ENCODE assay signal across 10 cellular contexts in the genomic region with DNA sequence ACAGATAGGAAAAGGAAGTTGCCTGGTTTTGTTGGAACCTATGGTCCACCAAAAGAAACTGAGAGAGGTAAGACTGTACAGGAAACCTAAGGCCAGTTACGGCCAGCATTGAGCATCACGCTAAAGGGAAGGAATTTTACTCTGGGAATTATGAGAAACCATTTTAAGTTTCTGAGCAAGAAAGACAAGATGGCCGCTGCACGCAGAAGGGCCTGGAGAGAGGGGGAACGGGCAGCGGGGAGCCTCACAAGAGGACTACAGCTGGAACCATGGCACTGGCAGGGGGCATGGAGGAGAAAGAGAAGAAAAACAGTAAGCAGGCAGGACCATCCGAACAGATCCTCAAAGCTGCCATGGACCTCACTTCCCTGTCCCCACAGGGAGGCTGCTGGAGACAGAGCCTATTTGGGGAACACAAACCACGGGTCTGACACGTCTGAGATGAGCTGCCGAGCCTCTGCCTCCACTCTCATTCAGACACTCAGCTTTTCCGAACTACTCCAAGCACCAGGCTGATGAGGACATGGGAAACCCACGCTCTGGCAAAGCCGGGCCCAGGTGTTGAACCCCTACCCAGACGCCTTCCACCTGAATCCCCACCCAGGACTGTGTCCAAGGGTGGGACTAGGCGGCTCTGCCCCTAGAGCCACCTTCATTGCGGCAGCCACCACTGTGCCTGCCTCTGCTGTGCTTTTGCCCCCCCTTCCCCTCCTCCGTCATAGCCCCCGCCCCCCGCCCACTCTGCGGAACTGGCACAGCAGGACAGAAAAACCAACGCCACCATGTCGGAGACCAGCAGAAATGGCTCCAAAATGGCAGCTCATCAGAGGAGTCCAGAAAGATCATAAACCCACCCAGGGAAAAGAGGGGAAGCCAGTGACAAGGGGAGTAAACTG.
DNase-seq lines count a peak whose midpoint lies in the region; TF ChIP-seq lines count a peak whose summit lies in the region.
"Had no signal": no experiment of that assay in that cellular context is flagged by ENCODE, and none has a peak within 500 bp of the region (broad histone marks: within the 10 kb centered on the region; RNA-seq: fewer than 3 reads in every experiment).

No MANE protein-coding gene starts in this region.

- H3K9me3 ChIP-seq in prostate gland: no peaks in the 10 kb centered on the region

- no peak for TF ChIP-seq CTCF in CD14-positive monocyte (IDR thresholded peaks at IDR 0.05)
- TF ChIP-seq CTCF in coronary artery (IDR thresholded peaks at IDR 0.05): no peak
- no peak for TF ChIP-seq CTCF in prostate gland (IDR thresholded peaks at IDR 0.05)
- TF ChIP-seq CTCF in GM13977 (IDR thresholded peaks at IDR 0.05; ENCODE audit: extremely low read depth, insufficient read depth, missing control alignments): no peak

- peaks cover 3 to 24% of the 10 kb centered on the region in 2 donors for H3K36me3 ChIP-seq in prostate gland

- H3K27ac ChIP-seq in coronary artery (peak overlapping the region; percentile 94 to 98), prostate gland (peak overlapping the region; percentile 99)

- H3K4me1 Mint-ChIP-seq in CD14-positive monocyte (peaks cover 71% of the 10 kb centered on the region), IgD-negative memory B cell (peaks cover 45 to 64% (median 56%) of the 10 kb centered on the region in 3 donors)

- H3K27me3 Mint-ChIP-seq in CD14-positive monocyte (ENCODE audit: low read depth in 3 of 3) (peaks cover 0 to 4% (median 3%) of the 10 kb centered on the region in 3 donors), IgD-negative memory B cell (no peaks in the 10 kb centered on the region)

- peaks cover 61 to 73% of the 10 kb centered on the region in 2 donors for H3K36me3 Mint-ChIP-seq in CD14-positive monocyte
- peaks cover 7% of the 10 kb centered on the region for H3K36me3 Mint-ChIP-seq in IgD-negative memory B cell

- in situ Hi-C loops in GM13977 (cut with MboI; ENCODE audit: low pct_unique_long_range_greater_than_20kb, low sequenced_read_pairs, unreplicated experiment): loop anchor here (10.0 kb wide), 1 partner anchor 144 kb away; no protein-coding TSS in a partner anchor

- peak overlapping the region in 4 of 7 donors; percentile 1 to 31 (median 8) for H3K27ac Mint-ChIP-seq in CD14-positive monocyte
- peak overlapping the region; percentile 97 to 100 (median 99) for H3K27ac Mint-ChIP-seq in IgD-negative memory B cell

- H3K4me3 Mint-ChIP-seq in CD14-positive monocyte (no peak overlapping the region), IgD-negative memory B cell (peak overlapping the region; percentile 92 to 100 (median 98))

- H3K9me3 Mint-ChIP-seq in CD14-positive monocyte (peaks cover 0 to 2% (median 0%) of the 10 kb centered on the region in 7 donors), IgD-negative memory B cell (peaks cover 0 to 7% (median 0%) of the 10 kb centered on the region in 3 donors)

- 79% methylated on average over 22 of the region's 22 CpGs for WGBS in prostate gland

- no peak for TF ChIP-seq POLR2A in prostate gland (IDR thresholded peaks at IDR 0.05)

- H3K4me1 ChIP-seq in prostate gland (replicated peaks): peaks cover 41% of the 10 kb centered on the region

- H3K4me3 ChIP-seq in coronary artery (peak overlapping the region; percentile 88), prostate gland (peak overlapping the region; percentile 68 to 74)

- no peaks in the 10 kb centered on the region for H3K27me3 ChIP-seq in prostate gland (replicated peaks; ENCODE audit: insufficient read depth)

- DNase-seq in CD14-positive monocyte (ENCODE audit: low spot score): no peak
- no peak for DNase-seq in coronary artery (ENCODE audit: low spot score)
- DNase-seq in prostate gland (ENCODE audit: low spot score): no peak
- DNase-seq in GM13977 (ENCODE audit: low spot score): no peak
- no peak for DNase-seq in dedifferentiated amniotic fluid mesenchymal stem cell (ENCODE audit: extremely low spot score)
- no peak for DNase-seq in NCI-H446 treated with DMSO at 0.1 percent for 48 hours (lab: John Stamatoyannopoulos, UW)
- DNase-seq in NCI-H526 (lab: John Stamatoyannopoulos, UW): no peak
- DNase-seq: effector CD4-positive, alpha-beta T cell; NCI-H510A had no signal

- intact Hi-C loops in CD14-positive monocyte (cut with micrococcal nuclease): loop anchor here in 1 of 2 donors (10.0 kb wide), 1 partner anchor 144 kb away; no protein-coding TSS in a partner anchor
- intact Hi-C loops in prostate gland (cut with DNase I): no loop called here

Comparison
In these comparisons a context has a peak if more than half of its experiments do, and no peak if none do; other contexts are left out.
1. H3K4me3 Mint-ChIP-seq: peak in IgD-negative memory B cell (4 of 4); none in CD14-positive monocyte (0 of 2).